Comparison of ENCODE assay signal across 29 cellular contexts in genomic region chr17:5678171-5678570, GRCh38.
"Had no signal": no experiment of that assay in that cellular context is flagged by ENCODE, and none has a peak within 500 bp of the region (broad histone marks: within the 10 kb centered on the region; RNA-seq: fewer than 3 reads in every experiment).

No MANE protein-coding gene starts in this region.

- H3K4me3 Mint-ChIP-seq: dendritic cell treated with granulocyte-macrophage colony-stimulating factor and Interleukin-4, amounts not matched to agents 40 ng/mL and 50 ng/mL, for 4 days; memory B cell; mesothelial cell of epicardium; natural killer cell treated with Interleukin-12 subunit alpha and Interleukin-12 subunit beta and Interleukin-15 and Interleukin-18, amount 100 ng/mL, for 72 hours; neural crest cell; stimulated activated naive CD8-positive, alpha-beta T cell treated with anti-CD3 and anti-CD28 coated beads, Interleukin-15, amount 100 ng/mL, for 72 hours had no signal

- H3K9ac ChIP-seq: parathyroid adenoma had no signal

- H3K9me3 ChIP-seq: colonic mucosa, mucosa of descending colon, right lobe of liver, suprapubic skin, transverse colon, upper lobe of right lung, uterus had no signal

- H3K36me3 Mint-ChIP-seq: memory B cell; mesothelial cell of epicardium; natural killer cell treated with Interleukin-12 subunit alpha and Interleukin-12 subunit beta and Interleukin-15 and Interleukin-18, amount 100 ng/mL, for 72 hours had no signal

- H3K27ac ChIP-seq: colonic mucosa, esophagus muscularis mucosa, foreskin keratinocyte, gastroesophageal sphincter, heart right ventricle, parathyroid adenoma, right lobe of liver, suprapubic skin, transverse colon, upper lobe of right lung, uterus had no signal

- H3K27me3 ChIP-seq: colonic mucosa, foreskin keratinocyte, right lobe of liver, uterus had no signal

- H3K27ac Mint-ChIP-seq: dendritic cell treated with granulocyte-macrophage colony-stimulating factor and Interleukin-4, amounts not matched to agents 40 ng/mL and 50 ng/mL, for 4 days; memory B cell; mesothelial cell of epicardium; naive B cell; natural killer cell treated with Interleukin-12 subunit alpha and Interleukin-12 subunit beta and Interleukin-15 and Interleukin-18, amount 100 ng/mL, for 72 hours; progenitor cell of endocrine pancreas; stimulated activated naive CD8-positive, alpha-beta T cell treated with anti-CD3 and anti-CD28 coated beads, Interleukin-15, amount 100 ng/mL, for 72 hours had no signal

- H2AFZ ChIP-seq: parathyroid adenoma had no signal

- H3K4me1 ChIP-seq: colonic mucosa, esophagus muscularis mucosa, foreskin keratinocyte, gastroesophageal sphincter, heart right ventricle, parathyroid adenoma, right lobe of liver, suprapubic skin, transverse colon, upper lobe of right lung, uterus had no signal

- H3K4me1 Mint-ChIP-seq: stimulated activated naive CD8-positive, alpha-beta T cell treated with anti-CD3 and anti-CD28 coated beads, Interleukin-15, amount 100 ng/mL, for 72 hours had no signal

- H3K4me3 ChIP-seq: colonic mucosa, esophagus muscularis mucosa, gastroesophageal sphincter, heart right ventricle, lung, mucosa of descending colon, right lobe of liver, suprapubic skin, transverse colon, upper lobe of right lung, uterus had no signal

- ATAC-seq: foreskin keratinocyte; gastroesophageal sphincter; heart right ventricle; mucosa of descending colon; right lobe of liver; stimulated activated naive CD8-positive, alpha-beta T cell treated with anti-CD3 and anti-CD28 coated beads, Interleukin-15, amount 100 ng/mL, for 72 hours had no signal

- DNase-seq: colonic mucosa; effector memory CD4-positive, alpha-beta T cell; foreskin keratinocyte; glutamatergic neuron; heart right ventricle; hippocampal formation; kidney glomerular epithelial cell; mucosa of descending colon; naive B cell; right lobe of liver; small intestine; stimulated activated CD4-positive, alpha-beta T cell treated with anti-CD3 and anti-CD28 coated beads, Interleukin-15, amount 100 ng/mL, for 24 hours; stimulated activated CD4-positive, alpha-beta T cell treated with anti-CD3 and anti-CD28 coated beads, Interleukin-2, amount 100 ng/mL, for 48 hours; stimulated activated naive CD4-positive, alpha-beta T cell; stimulated activated naive CD8-positive, alpha-beta T cell treated with anti-CD3 and anti-CD28 coated beads, Interleukin-15, amount 100 ng/mL, for 72 hours; transverse colon; upper lobe of right lung; uterus had no signal

- H3K9me3 Mint-ChIP-seq: dendritic cell treated with granulocyte-macrophage colony-stimulating factor and Interleukin-4, amounts not matched to agents 40 ng/mL and 50 ng/mL, for 4 days; memory B cell; natural killer cell treated with Interleukin-12 subunit alpha and Interleukin-12 subunit beta and Interleukin-15 and Interleukin-18, amount 100 ng/mL, for 72 hours; neural crest cell had no signal

- H3K36me3 ChIP-seq: colonic mucosa, esophagus muscularis mucosa, gastroesophageal sphincter, heart right ventricle, right lobe of liver, suprapubic skin, transverse colon, upper lobe of right lung, uterus had no signal
